8 cellular contexts compared by ENCODE assay signal in genomic region chr14:74257078-74257987, GRCh38. TPM values are rescaled to one million over a fixed set of nuclear protein-coding genes. Genes with fewer than 3 reads are reported as not detected.
DNase-seq lines count a peak whose midpoint lies in the region; ATAC-seq lines count a peak whose summit lies in the region.

No MANE protein-coding gene starts in this region.

- peak overlapping the region; percentile 70; the same call in 1 of the 2 replicates for H3K9ac ChIP-seq in ES-I3 (ENCODE audit: low read depth, low read length)

- peak overlapping the region; percentile 51 for H3K27ac ChIP-seq in naive thymus-derived CD4-positive, alpha-beta T cell (ENCODE audit: low read depth, low read length)

- H3K4me1 ChIP-seq in ES-I3 (ENCODE audit: insufficient read depth, low read length): no peaks in the 10 kb centered on the region
- H3K4me1 ChIP-seq in naive thymus-derived CD4-positive, alpha-beta T cell (ENCODE audit: control insufficient read depth in 2 of 2, insufficient read depth in 2 of 2, low read length in 2 of 2): peaks cover 0 to 5% of the 10 kb centered on the region in 2 donors

- H3K27me3 Mint-ChIP-seq in naive thymus-derived CD4-positive, alpha-beta T cell: peaks cover 0 to 48% (median 0%) of the 10 kb centered on the region in 5 donors
- peaks cover 9% of the 10 kb centered on the region for H3K27me3 Mint-ChIP-seq in stimulated activated memory B cell treated with anti-CD40 and anti-IgM and Interleukin-4, amounts not matched to agents 10 μg/mL and 1 μg/mL and 100 μg/mL, for 72 hours

- no peaks in the 10 kb centered on the region for H3K9me3 Mint-ChIP-seq in naive thymus-derived CD4-positive, alpha-beta T cell
- no peaks in the 10 kb centered on the region for H3K9me3 Mint-ChIP-seq in stimulated activated memory B cell treated with anti-CD40 and anti-IgM and Interleukin-4, amounts not matched to agents 10 μg/mL and 1 μg/mL and 100 μg/mL, for 72 hours

- intact Hi-C loops in naive thymus-derived CD4-positive, alpha-beta T cell (cut with micrococcal nuclease): loop anchor here (1.0 kb wide), 3 partner anchors 45 to 238 kb away; partner anchors contain the start of genes ABCD4 (in 1 of the 2), BBOF1 (in 1 of the 2) and ENTPD5 (in 1 of the 2)

- CTCF ChIA-PET in naive thymus-derived CD4-positive, alpha-beta T cell (lab: Charles Lee): interaction anchor here (0.6 to 1.4 kb wide), 5 partner anchors 11 to 144 kb away, joined by 3 to 4 read pairs (median 3); no protein-coding TSS in a partner anchor

- H3K9me3 ChIP-seq in ES-I3 (ENCODE audit: control insufficient read depth, insufficient read depth, low read length): no peaks in the 10 kb centered on the region
- H3K9me3 ChIP-seq in naive thymus-derived CD4-positive, alpha-beta T cell (ENCODE audit: control insufficient read depth in 2 of 3, low read length in 3 of 3): no peaks in the 10 kb centered on the region

- peak overlapping the region in 2 of 9 donors; percentile 26 to 71 for H3K27ac Mint-ChIP-seq in naive thymus-derived CD4-positive, alpha-beta T cell
- no peak overlapping the region for H3K27ac Mint-ChIP-seq in stimulated activated memory B cell treated with anti-CD40 and anti-IgM and Interleukin-4, amounts not matched to agents 10 μg/mL and 1 μg/mL and 100 μg/mL, for 72 hours

- peak overlapping the region; percentile 64 for H3K4me3 ChIP-seq in naive thymus-derived CD4-positive, alpha-beta T cell (ENCODE audit: low read length)

- peaks cover 0 to 7% (median 4%) of the 10 kb centered on the region in 7 donors for H3K4me1 Mint-ChIP-seq in naive thymus-derived CD4-positive, alpha-beta T cell
- peaks cover 7% of the 10 kb centered on the region for H3K4me1 Mint-ChIP-seq in stimulated activated memory B cell treated with anti-CD40 and anti-IgM and Interleukin-4, amounts not matched to agents 10 μg/mL and 1 μg/mL and 100 μg/mL, for 72 hours

- no peaks in the 10 kb centered on the region for H3K27me3 ChIP-seq in naive thymus-derived CD4-positive, alpha-beta T cell (ENCODE audit: control insufficient read depth in 2 of 2, insufficient read depth in 2 of 2, low read length in 2 of 2)

- POLR2A ChIA-PET in naive thymus-derived CD4-positive, alpha-beta T cell (lab: Charles Lee): no interaction called here

- H3K4me3 Mint-ChIP-seq in naive thymus-derived CD4-positive, alpha-beta T cell: peak overlapping the region; percentile 80 to 89 (median 84)
- H3K4me3 Mint-ChIP-seq in stimulated activated memory B cell treated with anti-CD40 and anti-IgM and Interleukin-4, amounts not matched to agents 10 μg/mL and 1 μg/mL and 100 μg/mL, for 72 hours: peak overlapping the region; percentile 77

- no peaks in the 10 kb centered on the region for H3K36me3 ChIP-seq in ES-I3 (ENCODE audit: insufficient read depth, low read length)
- H3K36me3 ChIP-seq in naive thymus-derived CD4-positive, alpha-beta T cell (ENCODE audit: control insufficient read depth in 2 of 3, insufficient read depth in 3 of 3, low read length in 3 of 3): peaks cover 0 to 3% (median 0%) of the 10 kb centered on the region in 3 experiments

- H3K36me3 Mint-ChIP-seq in naive thymus-derived CD4-positive, alpha-beta T cell: no peaks in the 10 kb centered on the region
- no peaks in the 10 kb centered on the region for H3K36me3 Mint-ChIP-seq in stimulated activated memory B cell treated with anti-CD40 and anti-IgM and Interleukin-4, amounts not matched to agents 10 μg/mL and 1 μg/mL and 100 μg/mL, for 72 hours

- peak; percentile 78 for ATAC-seq in HG02885 (IDR thresholded peaks at IDR 0.05; ENCODE audit: poor library complexity, unreplicated experiment)
- ATAC-seq in esophagus mucosa: peak; percentile 72
- ATAC-seq in naive thymus-derived CD4-positive, alpha-beta T cell: peak; percentile 98
- peak; percentile 84 for ATAC-seq in stimulated activated memory B cell treated with anti-CD40 and anti-IgM and Interleukin-4, amounts not matched to agents 10 μg/mL and 1 μg/mL and 100 μg/mL, for 72 hours

- DNase-seq in NCI-H82 treated with DMSO at 0.1 percent for 48 hours (lab: John Stamatoyannopoulos, UW; ENCODE audit: unreplicated experiment) (peak; percentile 24), activated T-cell treated with anti-CD3 and anti-CD28 coated beads for 24 hours (ENCODE audit: low read depth) (peak; percentile 51), SIG-M5 treated with dmso at 0.1 percent for 504 hours (lab: John Stamatoyannopoulos, UW; ENCODE audit: unreplicated experiment) (no peak)
- DNase-seq in naive thymus-derived CD4-positive, alpha-beta T cell: peak; percentile 31 to 75 (median 64)

RNA-seq across cellular contexts. Expression of gene VSX2, which starts 18.1 kb away (rescaled TPM):
- total RNA-seq in esophagus mucosa: not detected
- total RNA-seq in naive thymus-derived CD4-positive, alpha-beta T cell: not detected
- not detected for polyA plus RNA-seq in naive thymus-derived CD4-positive, alpha-beta T cell

RNA-seq across cellular contexts. Expression of gene ABCD4, which starts 45.4 kb away (rescaled TPM):
- 18.1 TPM for total RNA-seq in esophagus mucosa
- 100 to 1,000 TPM in 1 of 5 experiments, 10 to 100 TPM in 4; 57.6 to 109 (median 68.2) TPM for total RNA-seq in naive thymus-derived CD4-positive, alpha-beta T cell
- polyA plus RNA-seq in naive thymus-derived CD4-positive, alpha-beta T cell: 10 to 100 TPM; 26.1 to 32.1 TPM
